ENCODE assay signal across 8 cellular contexts in the genomic region with DNA sequence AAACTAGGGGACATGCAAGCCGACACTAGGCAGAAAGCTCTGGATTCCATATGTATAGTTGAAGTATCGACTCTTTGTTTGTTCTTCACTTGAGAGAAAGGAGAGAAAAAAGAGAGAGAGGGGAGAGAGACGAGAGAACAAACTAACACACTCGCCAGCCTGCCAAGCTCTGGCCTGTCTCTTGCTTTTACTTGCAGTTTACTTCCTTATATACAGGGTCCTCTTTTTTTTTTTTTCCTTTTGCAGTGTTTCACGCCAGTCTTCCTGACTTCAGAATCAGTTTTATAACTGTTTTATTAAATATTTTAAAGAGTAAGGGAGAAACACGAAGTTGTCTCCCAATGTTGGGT. TPM values are rescaled to one million over a fixed set of nuclear protein-coding genes. Genes with fewer than 3 reads are reported as not detected.
DNase-seq lines count a peak whose midpoint lies in the region; ATAC-seq and TF ChIP-seq lines count a peak whose summit lies in the region.

No MANE protein-coding gene starts in this region.

- peaks cover 100% of the 10 kb centered on the region for H3K79me2 ChIP-seq in GM23338 (replicated peaks; ENCODE audit: insufficient read depth)

- ATAC-seq in GM23338 = no peak; the same call in 1 of the 3 replicates
- ATAC-seq in GM18867 (IDR thresholded peaks at IDR 0.05; ENCODE audit: unreplicated experiment) = no peak
- ATAC-seq in HG02763 (IDR thresholded peaks at IDR 0.05; ENCODE audit: unreplicated experiment) = no peak

- TF ChIP-seq CTCF in GM23338 (conservative IDR thresholded peaks at IDR 0.05; ENCODE audit: low read depth in 2 of 2) = no peak

- peak overlapping the region; percentile 42 for H3K4me2 ChIP-seq in GM23338

- no peaks in the 10 kb centered on the region for H3K9me2 ChIP-seq in GM23338 (ENCODE audit: insufficient read depth)

- H3K36me3 ChIP-seq in GM23338 (ENCODE audit: insufficient read depth) (no peaks in the 10 kb centered on the region), SJSA1 (peaks cover 14% of the 10 kb centered on the region), rectal smooth muscle tissue (ENCODE audit: control insufficient read depth, insufficient read depth, low read length) (no peaks in the 10 kb centered on the region)

- no peak overlapping the region for H3K9ac ChIP-seq in rectal smooth muscle tissue (ENCODE audit: low read length)

- H3K4me3 ChIP-seq in GM23338 = no peak overlapping the region
- no peak overlapping the region for H3K4me3 ChIP-seq in SJSA1
- peak overlapping the region; percentile 44 for H3K4me3 ChIP-seq in rectal smooth muscle tissue (ENCODE audit: low read length)

- peak overlapping the region; percentile 54; the same call in 1 of the 2 replicates for H3K27ac Mint-ChIP-seq in GM23338

- no peaks in the 10 kb centered on the region for H3K9me3 Mint-ChIP-seq in GM23338

- no peak overlapping the region for H2AFZ ChIP-seq in GM23338

- peak; percentile 37 for DNase-seq in GM23338 (ENCODE audit: low spot score)
- DNase-seq in SJSA1 (ENCODE audit: low read depth in 1 of 2, low spot score in 2 of 2) = no peak
- peak; percentile 30 for DNase-seq in globus pallidus (ENCODE audit: low spot score)
- no peak for DNase-seq in GM19238 (ENCODE audit: insufficient read length, low spot score)
- no peak for DNase-seq in iPS-NIHi7 (ENCODE audit: extremely low spot score)

- H3K27ac ChIP-seq in GM23338 (ENCODE audit: low read depth) (peak overlapping the region; percentile 52; the same call in 1 of the 2 replicates), SJSA1 (peak overlapping the region; percentile 72), rectal smooth muscle tissue (ENCODE audit: low read depth, low read length) (peak overlapping the region; percentile 92)

- no peaks in the 10 kb centered on the region for H3F3A ChIP-seq in GM23338 (replicated peaks; ENCODE audit: low read depth)

- no peaks in the 10 kb centered on the region for H3K27me3 ChIP-seq in GM23338 (ENCODE audit: insufficient read depth)
- no peaks in the 10 kb centered on the region for H3K27me3 ChIP-seq in SJSA1 (replicated peaks)
- H3K27me3 ChIP-seq in rectal smooth muscle tissue (ENCODE audit: control insufficient read depth, insufficient read depth, low read length) = no peaks in the 10 kb centered on the region

- H3K36me3 Mint-ChIP-seq in GM23338 (ENCODE audit: low read depth) = no peaks in the 10 kb centered on the region

- peaks cover 92% of the 10 kb centered on the region for H3K4me1 ChIP-seq in GM23338 (ENCODE audit: insufficient read depth)
- peaks cover 55% of the 10 kb centered on the region for H3K4me1 ChIP-seq in SJSA1 (replicated peaks)
- peaks cover 44% of the 10 kb centered on the region for H3K4me1 ChIP-seq in rectal smooth muscle tissue (ENCODE audit: control insufficient read depth, insufficient read depth, low read length)

- peaks cover 13% of the 10 kb centered on the region for H3K27me3 Mint-ChIP-seq in GM23338 (ENCODE audit: insufficient read depth, low read depth, poor library complexity)

- peaks cover 83% of the 10 kb centered on the region for H4K20me1 ChIP-seq in GM23338 (replicated peaks; ENCODE audit: insufficient read depth)

- no peak overlapping the region; the same call in 2 of the 3 replicates for H3K4me3 Mint-ChIP-seq in GM23338

- peaks cover 92% of the 10 kb centered on the region for H3K4me1 Mint-ChIP-seq in GM23338

- H3K9me3 ChIP-seq in SJSA1 (replicated peaks) = no peaks in the 10 kb centered on the region

TF ChIP-seq in GM23338, 12 proteins besides CTCF, POLR2A, EP300 and RAD21 (continues in another document):
- TF ChIP-seq CREB1 (CRISPR knock-in tag; IDR thresholded peaks at IDR 0.05; ENCODE audit: low read depth) = no peak
- no peak for TF ChIP-seq REST (IDR thresholded peaks at IDR 0.05; ENCODE audit: unreplicated experiment)
- TF ChIP-seq NANOG (IDR thresholded peaks at IDR 0.05; ENCODE audit: borderline replicate concordance) = no peak
- no peak for TF ChIP-seq JUNB (IDR thresholded peaks at IDR 0.05; ENCODE audit: unreplicated experiment)
- TF ChIP-seq ETS1 (IDR thresholded peaks at IDR 0.05) = no peak
- no peak for TF ChIP-seq EZH2 (IDR thresholded peaks at IDR 0.05; ENCODE audit: low read depth, unreplicated experiment)

RNA-seq across cellular contexts. Expression of gene TEAD1, which starts 19.9 kb away (rescaled TPM):
- total RNA-seq in GM23338 (2014; rRNA removed; shearing (Covaris generic)) = 102 and 103 TPM in 2 replicates
- polyA plus RNA-seq in GM23338 (2016; fragmentation: Nextera tagmentation; extraction: Ambion mirVana) = 24.5 and 28.4 TPM in 2 replicates
- total RNA-seq in SJSA1 (2014; rRNA removed; shearing (Covaris generic)) = 77.0 and 123 TPM in 2 replicates

Comparison
In these comparisons a context has a peak if more than half of its experiments do, and no peak if none do; other contexts are left out.
1. DNase-seq: peak in GM23338 (single experiment) and globus pallidus (single experiment); none in SJSA1 (0 of 2), GM19238 (single experiment) and iPS-NIHi7 (single experiment).
2. Peak in every context shown above with its lines, with median percentiles within 50 percentile points of each other: H3K27ac ChIP-seq.